4 cellular contexts compared by ENCODE assay signal in the genomic region with DNA sequence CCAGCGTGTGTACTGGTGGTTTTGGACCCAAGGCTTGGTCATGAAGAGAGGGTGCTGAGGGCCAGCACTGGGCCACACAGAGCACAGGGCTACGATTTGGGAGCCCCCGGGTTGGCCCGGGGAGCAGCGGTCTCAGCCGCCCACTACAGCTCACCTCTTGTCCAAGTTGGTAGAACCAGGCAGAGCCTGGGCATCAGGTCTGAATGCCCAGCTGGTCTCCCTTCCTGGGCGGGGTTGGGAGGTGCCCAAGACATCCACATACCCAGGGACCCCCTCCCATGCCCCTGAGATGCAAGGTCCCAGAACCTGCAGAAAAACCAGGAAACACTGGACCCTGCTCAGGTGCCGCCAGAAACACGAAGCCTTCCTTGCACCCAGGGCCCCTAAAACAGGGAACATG.
"Had no signal": no experiment of that assay in that cellular context is flagged by ENCODE, and none has a peak within 500 bp of the region (broad histone marks: within the 10 kb centered on the region; RNA-seq: fewer than 3 reads in every experiment).

No MANE protein-coding gene starts in this region.

- H3K4me3 ChIP-seq: GM23338, HAP-1 had no signal

- H3K27ac Mint-ChIP-seq: GM23338 had no signal

- ATAC-seq: GM23338, HCT116 had no signal

- H3K9me3 ChIP-seq: HAP-1 had no signal

- H2AFZ ChIP-seq: GM23338 had no signal

- H3K9me3 Mint-ChIP-seq: GM23338, IgD-negative memory B cell had no signal

- H3K4me3 Mint-ChIP-seq: GM23338, IgD-negative memory B cell had no signal

- H3K4me1 ChIP-seq: HAP-1 had no signal

- H3K4me2 ChIP-seq: GM23338 had no signal
